Comparison of ENCODE assay signal across 1 cellular context in genomic region chr13:114049026-114049425, GRCh38.
TF ChIP-seq lines count a peak whose summit lies in the region.

No MANE protein-coding gene starts in this region.

TF ChIP-seq in GM12878, 131 proteins besides CTCF, POLR2A, EP300 and RAD21 (continued from another document and continues in another):
- TF ChIP-seq MYC (IDR thresholded peaks at IDR 0.05; ENCODE audit: insufficient read depth, insufficient read length, insufficient replicate concordance, low read length, severe bottlenecking), result no peak
- TF ChIP-seq HDGF (IDR thresholded peaks at IDR 0.05), result no peak
- TF ChIP-seq USF2 (IDR thresholded peaks at IDR 0.05; ENCODE audit: borderline replicate concordance, low read depth, low read length), result no peak
- TF ChIP-seq TCF12 (IDR thresholded peaks at IDR 0.05; ENCODE audit: low read depth, low read length), result peak; percentile 96
- TF ChIP-seq NR2F1 (conservative IDR thresholded peaks at IDR 0.05), result no peak
- no peak for TF ChIP-seq KDM1A (IDR thresholded peaks at IDR 0.05; ENCODE audit: borderline replicate concordance)
- 0 out of 2 replicates have a peak, but pooled peaks have one; percentile 22 for TF ChIP-seq MAX (IDR thresholded peaks at IDR 0.05; ENCODE audit: low read depth, low read length)
- no peak for TF ChIP-seq ZZZ3 (IDR thresholded peaks at IDR 0.05; ENCODE audit: control insufficient read depth, insufficient read length, low read depth)
- no peak for TF ChIP-seq ZNF592 (IDR thresholded peaks at IDR 0.05)
- TF ChIP-seq ATF7 (IDR thresholded peaks at IDR 0.05; ENCODE audit: low read depth), result 0 out of 2 replicates have a peak, but pooled peaks have one; percentile 20
- TF ChIP-seq ZBED1 (IDR thresholded peaks at IDR 0.05; ENCODE audit: borderline replicate concordance), result 0 out of 2 replicates have a peak, but pooled peaks have one; percentile 26
- no peak for TF ChIP-seq FOS (IDR thresholded peaks at IDR 0.05; ENCODE audit: borderline replicate concordance, extremely low read depth, insufficient read length)
- TF ChIP-seq POLR2AphosphoS2 (IDR thresholded peaks at IDR 0.05; ENCODE audit: low read depth, low read length), result no peak
- no peak for TF ChIP-seq ZSCAN29 (IDR thresholded peaks at IDR 0.05)
- no peak for TF ChIP-seq SIX5 (IDR thresholded peaks at IDR 0.05; ENCODE audit: low read depth, low read length, severe bottlenecking)
- TF ChIP-seq NFXL1 (IDR thresholded peaks at IDR 0.05; ENCODE audit: borderline replicate concordance), result no peak
- 0 out of 2 replicates have a peak, but pooled peaks have one; percentile 17 for TF ChIP-seq RELB (IDR thresholded peaks at IDR 0.05; ENCODE audit: low read depth)
- TF ChIP-seq MYB (IDR thresholded peaks at IDR 0.05; ENCODE audit: borderline replicate concordance, low read depth, low read length), result no peak
- peak; percentile 78 for TF ChIP-seq RUNX3 (IDR thresholded peaks at IDR 0.05; ENCODE audit: low read length)
- no peak for TF ChIP-seq SKIL (IDR thresholded peaks at IDR 0.05; ENCODE audit: low read depth, poor library complexity, severe bottlenecking)
- TF ChIP-seq POLR2AphosphoS5 (IDR thresholded peaks at IDR 0.05; ENCODE audit: low read length), result no peak
- no peak for TF ChIP-seq BCLAF1 (IDR thresholded peaks at IDR 0.05)
- TF ChIP-seq DPF2 (IDR thresholded peaks at IDR 0.05), result peak; percentile 35; the same call in 1 of the 2 replicates
- TF ChIP-seq USF1 (IDR thresholded peaks at IDR 0.05; ENCODE audit: borderline replicate concordance, extremely low read length, insufficient read depth, low read depth, low read length), result no peak
- TF ChIP-seq LARP7 (IDR thresholded peaks at IDR 0.05), result no peak
- TF ChIP-seq SPI1 (IDR thresholded peaks at IDR 0.05; ENCODE audit: borderline replicate concordance, insufficient read depth, low read depth, low read length), result peak; percentile 53; the same call in 1 of the 2 replicates
- no peak for TF ChIP-seq SMC3 (IDR thresholded peaks at IDR 0.05; ENCODE audit: borderline replicate concordance, low read length)
- TF ChIP-seq MXI1 (IDR thresholded peaks at IDR 0.05; ENCODE audit: low read depth, low read length), result no peak
- no peak for TF ChIP-seq BCL3 (IDR thresholded peaks at IDR 0.05; ENCODE audit: borderline replicate concordance, insufficient read depth, low read depth, low read length, poor library complexity, severe bottlenecking)
- TF ChIP-seq STAT1 (conservative IDR thresholded peaks at IDR 0.05), result no peak
- no peak for TF ChIP-seq RFX5 (IDR thresholded peaks at IDR 0.05; ENCODE audit: low read depth, low read length)
- peak; percentile 92 for TF ChIP-seq EED (IDR thresholded peaks at IDR 0.05; ENCODE audit: low read depth)
- no peak for TF ChIP-seq ZBTB4 (CRISPR knock-in tag; IDR thresholded peaks at IDR 0.05)
- no peak for TF ChIP-seq HCFC1 (IDR thresholded peaks at IDR 0.05; ENCODE audit: low read length)
- no peak for TF ChIP-seq RELA (IDR thresholded peaks at IDR 0.05; ENCODE audit: borderline replicate concordance, partially characterized antibody)
- no peak for TF ChIP-seq ZNF274 (IDR thresholded peaks at IDR 0.05; ENCODE audit: insufficient read depth, insufficient read length)
- TF ChIP-seq HDAC6 (IDR thresholded peaks at IDR 0.05; ENCODE audit: unreplicated experiment), result no peak
- no peak for TF ChIP-seq E4F1 (IDR thresholded peaks at IDR 0.05; ENCODE audit: borderline replicate concordance, partially characterized antibody)
- no peak for TF ChIP-seq SMARCA5 (IDR thresholded peaks at IDR 0.05)
- TF ChIP-seq RAD51 (IDR thresholded peaks at IDR 0.05), result no peak
- TF ChIP-seq SREBF2 (IDR thresholded peaks at IDR 0.05; ENCODE audit: low read length), result no peak
- peak in 1 of 2 experiments; percentile 95; a peak in 2 of 3 replicates for TF ChIP-seq EGR1 (IDR thresholded peaks at IDR 0.05; ENCODE audit: borderline replicate concordance in 1 of 2, low read depth in 2 of 2, low read length in 2 of 2)
- no peak for TF ChIP-seq JUNB (IDR thresholded peaks at IDR 0.05)
